In genomic region chr15:92809064-92809879, GRCh38 we compare ENCODE assay signal across 7 cellular contexts.
DNase-seq lines count a peak whose midpoint lies in the region; ATAC-seq and TF ChIP-seq lines count a peak whose summit lies in the region.

No MANE protein-coding gene starts in this region.

- H3K4me1 ChIP-seq in ascending aorta: peaks cover 3 to 34% of the 10 kb centered on the region in 2 donors

- peak; percentile 83 for ATAC-seq in GM18505 (IDR thresholded peaks at IDR 0.05; ENCODE audit: unreplicated experiment)
- ATAC-seq in HG02970 (IDR thresholded peaks at IDR 0.05; ENCODE audit: low FRiP score, unreplicated experiment): peak; percentile 82

- H3K36me3 ChIP-seq in ascending aorta: no peaks in the 10 kb centered on the region

- peak overlapping the region; percentile 91 to 98 for H3K27ac ChIP-seq in ascending aorta

- intact Hi-C loops in ascending aorta (cut with DNase I): loop anchor here (1.0 to 10.0 kb wide), 5 partner anchors 73 to 646 kb away; no protein-coding TSS in a partner anchor

- H3K9me3 ChIP-seq in ascending aorta: no peaks in the 10 kb centered on the region

- H3K4me3 ChIP-seq in ascending aorta: peak overlapping the region; percentile 69 to 72

- DNase-seq in NCI-H187 (lab: John Stamatoyannopoulos, UW) (peak; percentile 98 to 99), T-helper 2 cell (peak; percentile 95 to 99 (median 97)), ascending aorta (ENCODE audit: low spot score in 2 of 2) (peak; percentile 94 to 99), hepatic stellate cell (ENCODE audit: low spot score) (peak; percentile 95), renal cortical epithelial cell (ENCODE audit: low read depth) (peak; percentile 88)

- TF ChIP-seq CTCF in ascending aorta (IDR thresholded peaks at IDR 0.05): peak; percentile 85 to 100 (median 89)

- TF ChIP-seq POLR2A in GM18505 (IDR thresholded peaks at IDR 0.05; ENCODE audit: borderline replicate concordance, extremely low read depth, insufficient read depth, insufficient read length): peak; percentile 86

- no peaks in the 10 kb centered on the region for H3K27me3 ChIP-seq in ascending aorta

Comparison
In these comparisons a context has a peak if more than half of its experiments do, and no peak if none do; other contexts are left out.
1. Peak in every context shown above with its lines: DNase-seq, ATAC-seq, H3K4me3 ChIP-seq and H3K27ac ChIP-seq.